24 cellular contexts compared by ENCODE assay signal in genomic region chr12:66555113-66555512, GRCh38.
A peak's percentile ranks its signal among the peaks of the same experiment; 100 is the strongest.
DNase-seq lines count a peak whose midpoint lies in the region; ATAC-seq, FAIRE-seq and TF ChIP-seq lines count a peak whose summit lies in the region.
"Had no signal": no experiment of that assay in that cellular context is flagged by ENCODE, and none has a peak within 500 bp of the region (broad histone marks: within the 10 kb centered on the region; RNA-seq: fewer than 3 reads in every experiment).

No MANE protein-coding gene starts in this region.

- no peak for TF ChIP-seq POLR2A in K562 (conservative IDR thresholded peaks at IDR 0.05)

- 6% methylated on average over 3 of the region's 3 CpGs for WGBS in K562 (ENCODE audit: insufficient coverage, low coverage, missing lambda C conversion rate)

- no peak overlapping the region for H3K27ac Mint-ChIP-seq in GM23338
- H3K27ac Mint-ChIP-seq: activated naive CD8-positive, alpha-beta T cell treated with anti-CD3 and anti-CD28 coated beads, Interleukin-2, amount 10 ng/mL, durations not matched to agents 7 days and 5 days; CD8-positive, alpha-beta T cell; naive B cell; stimulated activated naive CD8-positive, alpha-beta T cell treated with anti-CD3 and anti-CD28 coated beads, Interleukin-15, Interleukin-2, amounts not matched to agents 100 ng/mL and 50 ng/mL, for 24 hours had no signal

- H3K9me1 ChIP-seq in K562 (ENCODE audit: control insufficient read depth, insufficient read depth, low read length) = no peaks in the 10 kb centered on the region
- H3K9me1 ChIP-seq in keratinocyte (ENCODE audit: control insufficient read depth, extremely low read depth, insufficient read depth, low read length) = no peaks in the 10 kb centered on the region

- H3F3A ChIP-seq in GM23338 (replicated peaks; ENCODE audit: low read depth) = no peaks in the 10 kb centered on the region

- H3K36me3 ChIP-seq in GM23338 (ENCODE audit: insufficient read depth) (no peaks in the 10 kb centered on the region), K562 (ENCODE audit: control insufficient read depth, insufficient read depth, low read length) (no peaks in the 10 kb centered on the region), keratinocyte (ENCODE audit: control insufficient read depth in 2 of 2, extremely low read depth in 1 of 2, insufficient read depth in 2 of 2, low read length in 2 of 2) (no peaks in the 10 kb centered on the region)
- H3K36me3 ChIP-seq: thyroid gland had no signal

- FAIRE-seq in K562 (lab: Jason Lieb, UNC) (no peak), keratinocyte (lab: Jason Lieb, UNC) (peak; percentile 62)
- FAIRE-seq: colon, TTC549 had no signal

- H3K27ac ChIP-seq in GM23338 (ENCODE audit: low read depth) (no peak overlapping the region), K562 (ENCODE audit: extremely low read depth, low read depth, low read length) (no peak overlapping the region), keratinocyte (ENCODE audit: control insufficient read depth, insufficient read depth, low read length) (no peak overlapping the region)
- H3K27ac ChIP-seq: HL-60, thyroid gland had no signal

- H3K9ac ChIP-seq in K562 (ENCODE audit: insufficient read depth in 1 of 2, low read depth in 2 of 2, low read length in 2 of 2) (no peak overlapping the region), keratinocyte (ENCODE audit: control insufficient read depth, extremely low read depth, insufficient read depth, low read length) (no peak overlapping the region)

- DNase-seq in GM23338 (ENCODE audit: low spot score) (peak; percentile 21), NCI-H226 (peak; percentile 72), K562 (ENCODE audit: extremely low read depth in 1 of 4, low spot score in 3 of 4) (peak in 1 of 4 experiments; percentile 3), keratinocyte (ENCODE audit: low read depth, low spot score) (no peak), SW 1271 (lab: John Stamatoyannopoulos, UW) (no peak), retina (no peak), DMS153 treated with DMSO at 0.1 percent for 48 hours (lab: John Stamatoyannopoulos, UW; ENCODE audit: unreplicated experiment) (no peak)
- DNase-seq: activated naive CD8-positive, alpha-beta T cell treated with anti-CD3 and anti-CD28 coated beads, Interleukin-2, amount 10 ng/mL, durations not matched to agents 7 days and 5 days; CD8-positive, alpha-beta T cell; glutamatergic neuron; GOT3; left colon; mesenchymal stem cell; naive B cell; NCI-H1417 treated with DMSO at 0.1 percent for 48 hours; NCI-H2107; NCI-H526; nucleus accumbens; stimulated activated CD4-positive, alpha-beta T cell treated with anti-CD3 and anti-CD28 coated beads, Interleukin-4, amount 100 ng/mL, for 4 hours; thyroid gland had no signal

- dilution Hi-C loops in keratinocyte (cut with MboI; ENCODE audit: extremely low pct_ligation_motif_present, low sequenced_read_pairs) = no loop called here

- H3K4me3 ChIP-seq in GM23338 (no peak overlapping the region), K562 (no peak overlapping the region), keratinocyte (ENCODE audit: control insufficient read depth in 2 of 3, extremely low read depth in 1 of 3, insufficient read depth in 2 of 3, low read depth in 1 of 3, low read length in 3 of 3) (no peak overlapping the region)
- H3K4me3 ChIP-seq: thyroid gland had no signal

- H3K79me2 ChIP-seq in GM23338 (replicated peaks; ENCODE audit: insufficient read depth) (no peaks in the 10 kb centered on the region), K562 (ENCODE audit: control insufficient read depth, insufficient read depth, low read length) (no peaks in the 10 kb centered on the region), keratinocyte (ENCODE audit: control insufficient read depth, insufficient read depth, low read length) (no peaks in the 10 kb centered on the region)

- no peak for TF ChIP-seq EP300 in K562 (IDR thresholded peaks at IDR 0.05; ENCODE audit: low read length)

- H3K4me1 ChIP-seq in GM23338 (ENCODE audit: insufficient read depth) (no peaks in the 10 kb centered on the region), K562 (replicated peaks in 1 of 2; ENCODE audit: control insufficient read depth in 2 of 2, insufficient read depth in 2 of 2, low read length in 2 of 2) (no peaks in the 10 kb centered on the region), keratinocyte (ENCODE audit: control insufficient read depth, extremely low read depth, insufficient read depth, low read length) (peaks cover 4% of the 10 kb centered on the region)
- H3K4me1 ChIP-seq: thyroid gland had no signal

- 0 out of 3 replicates have a peak, but pooled peaks cover 2% of the 10 kb centered on the region for H3K4me1 Mint-ChIP-seq in GM23338
- H3K4me1 Mint-ChIP-seq: activated naive CD8-positive, alpha-beta T cell treated with anti-CD3 and anti-CD28 coated beads, Interleukin-2, amount 10 ng/mL, durations not matched to agents 7 days and 5 days had no signal

- CTCF ChIA-PET in K562 (lab: Yijun Ruan, JAX; ENCODE audit: low intra/inter-chr PET ratio) = no interaction called here

- TF ChIP-seq CTCF in GM23338 (conservative IDR thresholded peaks at IDR 0.05; ENCODE audit: low read depth in 2 of 2) (peak; percentile 42 to 55), K562 (IDR thresholded peaks at IDR 0.05 in 2 of 3, conservative IDR thresholded peaks at IDR 0.05 in 1 of 3; ENCODE audit: insufficient read depth in 2 of 3, low read depth in 1 of 3, low read length in 3 of 3) (peak in 1 of 3 experiments; percentile 28; a peak in 2 of 6 replicates), keratinocyte (optimal IDR thresholded peaks at IDR 0.05 in 1 of 3, IDR thresholded peaks at IDR 0.05 in 1 of 3, conservative IDR thresholded peaks at IDR 0.05 in 1 of 3; ENCODE audit: extremely low read depth in 1 of 3, insufficient read depth in 2 of 3, low read length in 3 of 3) (peak; percentile 31 to 46 (median 34))

- no peaks in the 10 kb centered on the region for H3K36me3 Mint-ChIP-seq in GM23338 (ENCODE audit: low read depth)
- H3K36me3 Mint-ChIP-seq: activated naive CD8-positive, alpha-beta T cell treated with anti-CD3 and anti-CD28 coated beads, Interleukin-2, amount 10 ng/mL, durations not matched to agents 7 days and 5 days; CD8-positive, alpha-beta T cell had no signal

- in situ Hi-C loops in K562 (cut with MboI) = no loop called here

- intact Hi-C loops in K562 (cut with micrococcal nuclease) = no loop called here

- peaks cover 2% of the 10 kb centered on the region; the same call in 1 of the 3 replicates for H3K9me3 Mint-ChIP-seq in GM23338
- H3K9me3 Mint-ChIP-seq: CD8-positive, alpha-beta T cell had no signal

- H3K27me3 ChIP-seq in GM23338 (ENCODE audit: insufficient read depth) (no peaks in the 10 kb centered on the region), K562 (ENCODE audit: control insufficient read depth in 2 of 2, insufficient read depth in 2 of 2, low read length in 2 of 2) (no peaks in the 10 kb centered on the region), keratinocyte (ENCODE audit: control insufficient read depth, extremely low read depth, insufficient read depth, low read length) (no peaks in the 10 kb centered on the region)
- H3K27me3 ChIP-seq: thyroid gland had no signal

- peak; percentile 35 to 82; a peak in 3 of 4 replicates for TF ChIP-seq RAD21 in K562 (CRISPR knock-in tag; conservative IDR thresholded peaks at IDR 0.05 in 1 of 2, IDR thresholded peaks at IDR 0.05 in 1 of 2)

- H3K4me2 ChIP-seq in GM23338 (no peak overlapping the region), K562 (ENCODE audit: insufficient read depth, low read length) (no peak overlapping the region), keratinocyte (ENCODE audit: control insufficient read depth, extremely low read depth, insufficient read depth, low read depth, low read length) (no peak overlapping the region)

- H3K4me3 Mint-ChIP-seq in GM23338 = no peak overlapping the region
- H3K4me3 Mint-ChIP-seq: activated naive CD8-positive, alpha-beta T cell treated with anti-CD3 and anti-CD28 coated beads, Interleukin-2, amount 10 ng/mL, durations not matched to agents 7 days and 5 days; CD8-positive, alpha-beta T cell; naive B cell; stimulated activated naive CD8-positive, alpha-beta T cell treated with anti-CD3 and anti-CD28 coated beads, Interleukin-15, Interleukin-2, amounts not matched to agents 100 ng/mL and 50 ng/mL, for 24 hours had no signal

- no TSS peak for BruUV-seq in K562 (replicated peaks; lab: Mats Ljungman, UMichigan)

- H3K9me3 ChIP-seq in K562 (replicated peaks; ENCODE audit: control insufficient read depth, insufficient read depth, low read depth, low read length) (no peaks in the 10 kb centered on the region), keratinocyte (ENCODE audit: control insufficient read depth, low read depth, low read length) (no peaks in the 10 kb centered on the region)
- H3K9me3 ChIP-seq: thyroid gland had no signal

- H3K9me2 ChIP-seq in GM23338 (ENCODE audit: insufficient read depth) = peaks cover 9% of the 10 kb centered on the region

- POLR2A ChIA-PET in K562 (lab: Yijun Ruan, JAX) = no interaction called here

- ATAC-seq in GM23338 (no peak), K562 (no peak)
- ATAC-seq: CD8-positive, alpha-beta T cell; left colon had no signal

- H4K20me1 ChIP-seq in GM23338 (replicated peaks; ENCODE audit: insufficient read depth) = no peaks in the 10 kb centered on the region
- H4K20me1 ChIP-seq in K562 (replicated peaks; ENCODE audit: control insufficient read depth, insufficient read depth, low read length) = no peaks in the 10 kb centered on the region
- no peaks in the 10 kb centered on the region for H4K20me1 ChIP-seq in keratinocyte (ENCODE audit: control insufficient read depth, extremely low read depth, insufficient read depth, low read length)

- H2AFZ ChIP-seq in GM23338 = no peak overlapping the region
- H2AFZ ChIP-seq in K562 (ENCODE audit: low read depth, low read length) = no peak overlapping the region
- no peak overlapping the region for H2AFZ ChIP-seq in keratinocyte (ENCODE audit: control insufficient read depth, low read length)

- H3K27me3 Mint-ChIP-seq in GM23338 (ENCODE audit: insufficient read depth, low read depth, poor library complexity) = peaks cover 2% of the 10 kb centered on the region
- H3K27me3 Mint-ChIP-seq: activated naive CD8-positive, alpha-beta T cell treated with anti-CD3 and anti-CD28 coated beads, Interleukin-2, amount 10 ng/mL, durations not matched to agents 7 days and 5 days had no signal

TF ChIP-seq in GM23338, 12 proteins besides CTCF, POLR2A, EP300 and RAD21 (continues in another document):
- TF ChIP-seq EZH2phosphoT487 (IDR thresholded peaks at IDR 0.05; ENCODE audit: unreplicated experiment) = no peak
- no peak for TF ChIP-seq ZNF114 (CRISPR knock-in tag; IDR thresholded peaks at IDR 0.05)
- TF ChIP-seq ZNF331 (CRISPR knock-in tag; IDR thresholded peaks at IDR 0.05; ENCODE audit: low read depth) = no peak

TF ChIP-seq in K562, 482 proteins besides CTCF, POLR2A, EP300 and RAD21 (continues in another document):
- peak; percentile 51 for TF ChIP-seq NFIC (IDR thresholded peaks at IDR 0.05)

Comparison
In these comparisons a context has a peak if more than half of its experiments do, and no peak if none do; other contexts are left out.
1. DNase-seq: peak in GM23338 (single experiment) and NCI-H226 (single experiment); none in keratinocyte (single experiment), SW 1271 (0 of 2), retina (single experiment) and DMS153 treated with DMSO at 0.1 percent for 48 hours (single experiment).